22 cellular contexts compared by ENCODE assay signal in the genomic region with DNA sequence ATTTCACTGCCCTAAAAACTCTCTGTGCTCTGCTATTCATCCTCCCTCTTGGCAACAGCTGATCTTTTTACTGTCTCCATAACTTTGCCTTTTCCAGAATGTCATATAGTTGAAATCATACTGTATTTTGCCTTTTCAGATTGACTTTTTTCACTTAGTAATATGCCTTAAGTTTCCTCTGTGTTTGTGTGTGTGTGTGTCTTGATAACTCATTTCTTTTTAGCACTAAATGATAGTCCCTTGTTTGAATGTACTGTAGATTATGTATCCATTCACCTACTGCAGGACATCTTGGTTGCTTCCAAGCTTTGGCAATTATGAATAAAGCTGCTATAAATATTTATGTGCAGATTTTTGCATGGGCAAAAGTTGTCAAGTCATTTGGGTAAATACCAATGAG. TPM values are rescaled to one million over a fixed set of nuclear protein-coding genes. Genes with fewer than 3 reads are reported as not detected.
"Had no signal": no experiment of that assay in that cellular context is flagged by ENCODE, and none has a peak within 500 bp of the region (broad histone marks: within the 10 kb centered on the region; RNA-seq: fewer than 3 reads in every experiment).

No MANE protein-coding gene starts in this region.

- DNase-seq: activated effector memory CD4-positive, alpha-beta T cell treated with anti-CD3 and anti-CD28 coated beads, Interleukin-2, amount 50 U/mL, for 16 hours; activated T-cell treated with anti-CD3 and anti-CD28 coated beads, Interleukin-2, amount 50 U/mL, for 4 hours; anterior cingulate cortex; caudate nucleus; dorsolateral prefrontal cortex; foreskin keratinocyte; kidney; occipital lobe; posterior cingulate gyrus; spleen; stimulated activated naive CD4-positive, alpha-beta T cell treated with Interleukin-2 at 50 U/mL for 16 hours; SW 1271; transverse colon; uterus had no signal

- H3K36me3 ChIP-seq: suprapubic skin, uterus had no signal

- H3K36me3 Mint-ChIP-seq: brain had no signal

- ATAC-seq: left lobe of liver had no signal

- H3K4me3 ChIP-seq: dorsolateral prefrontal cortex, lung, spleen, suprapubic skin, transverse colon, uterus had no signal

- H3K27me3 ChIP-seq: dorsolateral prefrontal cortex, foreskin keratinocyte, spleen, suprapubic skin, transverse colon, uterus had no signal

- H3K27ac ChIP-seq: dorsolateral prefrontal cortex, foreskin keratinocyte, spleen, suprapubic skin, transverse colon, uterus had no signal

- H3K4me3 Mint-ChIP-seq: brain; mesothelial cell of epicardium; T-helper 2 cell treated with Interferon-gamma antibody and Interleukin-4, amounts not matched to agents 5 μg/mL and 100 μg/mL, for 36 hours had no signal

- H3K27ac Mint-ChIP-seq: brain; mesothelial cell of epicardium; T-helper 2 cell treated with Interferon-gamma antibody and Interleukin-4, amounts not matched to agents 5 μg/mL and 100 μg/mL, for 36 hours had no signal

- H3K4me1 ChIP-seq: suprapubic skin, transverse colon, uterus had no signal

- H3K27me3 Mint-ChIP-seq: brain had no signal

- FAIRE-seq: kidney had no signal

- H3K4me1 Mint-ChIP-seq: brain, mesothelial cell of epicardium had no signal

RNA-seq across cellular contexts. Expression of gene PARP15, which starts 9.5 kb away (rescaled TPM):
- total RNA-seq: epithelial cell of proximal tubule, occipital lobe had no signal
- polyA plus RNA-seq: neural cell had no signal

RNA-seq across cellular contexts. Expression of gene DTX3L, which starts 22.8 kb away (rescaled TPM):
- polyA plus RNA-seq: neural cell had no signal

RNA-seq across cellular contexts. Expression of gene PARP9, which starts 22.8 kb away (rescaled TPM):
- polyA plus RNA-seq: neural cell had no signal
